Comparison of ENCODE assay signal across 27 cellular contexts in genomic region chr7:157743781-157744525, GRCh38.
"Had no signal": no experiment of that assay in that cellular context is flagged by ENCODE, and none has a peak within 500 bp of the region (broad histone marks: within the 10 kb centered on the region; RNA-seq: fewer than 3 reads in every experiment).

No MANE protein-coding gene starts in this region.

- H3K79me2 ChIP-seq: parathyroid adenoma had no signal

- H3K9ac ChIP-seq: parathyroid adenoma had no signal

- H3K9me3 ChIP-seq: left lung, lower lobe of right lung, neutrophil, right atrium auricular region, right lobe of liver, tibial nerve, uterus had no signal

- H3K27ac Mint-ChIP-seq: immature natural killer cell; naive thymus-derived CD8-positive, alpha-beta T cell; progenitor cell of endocrine pancreas; stimulated activated memory B cell treated with anti-CD40 and anti-IgM and Interleukin-4, amounts not matched to agents 10 μg/mL and 1 μg/mL and 100 μg/mL, for 72 hours; type B pancreatic cell had no signal

- H3K4me3 ChIP-seq: left lung, lower lobe of right lung, right atrium auricular region, right lobe of liver, smooth muscle cell, tibial nerve, uterus had no signal

- H2AFZ ChIP-seq: parathyroid adenoma had no signal

- H3K27me3 ChIP-seq: right atrium auricular region, right lobe of liver, tibial nerve, uterus had no signal

- H3K27ac ChIP-seq: left lung, lower lobe of right lung, neutrophil, parathyroid adenoma, right atrium auricular region, right lobe of liver, tibial nerve, uterus had no signal

- H3K27me3 Mint-ChIP-seq: stimulated activated memory B cell treated with anti-CD40 and anti-IgM and Interleukin-4, amounts not matched to agents 10 μg/mL and 1 μg/mL and 100 μg/mL, for 72 hours had no signal

- H3K9me3 Mint-ChIP-seq: immature natural killer cell; naive thymus-derived CD8-positive, alpha-beta T cell; stimulated activated memory B cell treated with anti-CD40 and anti-IgM and Interleukin-4, amounts not matched to agents 10 μg/mL and 1 μg/mL and 100 μg/mL, for 72 hours; stimulated activated naive CD8-positive, alpha-beta T cell treated with anti-CD3 and anti-CD28 coated beads, Interleukin-15, amount 100 ng/mL, for 72 hours; type B pancreatic cell had no signal

- H3K36me3 Mint-ChIP-seq: immature natural killer cell; naive thymus-derived CD8-positive, alpha-beta T cell; stimulated activated memory B cell treated with anti-CD40 and anti-IgM and Interleukin-4, amounts not matched to agents 10 μg/mL and 1 μg/mL and 100 μg/mL, for 72 hours; type B pancreatic cell had no signal

- DNase-seq: hypothalamus; immature natural killer cell; kidney; left colon; lower lobe of right lung; mammary epithelial cell; mesenchymal stem cell; occipital lobe; right lobe of liver; stimulated activated CD4-positive, alpha-beta T cell treated with anti-CD3 and anti-CD28 coated beads, Interleukin-1b, Interleukin-23, amount 100 ng/mL, for 48 hours; stimulated activated CD4-positive, alpha-beta T cell treated with anti-CD3 and anti-CD28 coated beads, Interleukin-2, amount 100 ng/mL, for 48 hours; stimulated activated CD4-positive, alpha-beta T cell treated with anti-CD3 and anti-CD28 coated beads, Interleukin-4, amount 100 ng/mL, for 4 hours; stimulated activated CD8-positive, alpha-beta memory T cell treated with anti-CD3 and anti-CD28 coated beads, Interleukin-4, amount 100 ng/mL, for 48 hours; stimulated activated naive CD4-positive, alpha-beta T cell treated with Interleukin-2 at 50 U/mL for 16 hours; stimulated activated naive CD8-positive, alpha-beta T cell treated with anti-CD3 and anti-CD28 coated beads, Interleukin-15, amount 100 ng/mL, for 72 hours; substantia nigra; uterus had no signal

- ATAC-seq: left colon; left lung; naive thymus-derived CD8-positive, alpha-beta T cell; stimulated activated memory B cell treated with anti-CD40 and anti-IgM and Interleukin-4, amounts not matched to agents 10 μg/mL and 1 μg/mL and 100 μg/mL, for 72 hours; stimulated activated naive CD8-positive, alpha-beta T cell treated with anti-CD3 and anti-CD28 coated beads, Interleukin-15, amount 100 ng/mL, for 72 hours had no signal

- H3K4me1 ChIP-seq: left lung, lower lobe of right lung, parathyroid adenoma, right atrium auricular region, right lobe of liver, uterus had no signal

- H3K4me3 Mint-ChIP-seq: immature natural killer cell; naive thymus-derived CD8-positive, alpha-beta T cell; stimulated activated memory B cell treated with anti-CD40 and anti-IgM and Interleukin-4, amounts not matched to agents 10 μg/mL and 1 μg/mL and 100 μg/mL, for 72 hours; stimulated activated naive CD8-positive, alpha-beta T cell treated with anti-CD3 and anti-CD28 coated beads, Interleukin-15, amount 100 ng/mL, for 72 hours; type B pancreatic cell had no signal

- H3K4me1 Mint-ChIP-seq: immature natural killer cell; stimulated activated memory B cell treated with anti-CD40 and anti-IgM and Interleukin-4, amounts not matched to agents 10 μg/mL and 1 μg/mL and 100 μg/mL, for 72 hours; stimulated activated naive CD8-positive, alpha-beta T cell treated with anti-CD3 and anti-CD28 coated beads, Interleukin-15, amount 100 ng/mL, for 72 hours had no signal

- H3K36me3 ChIP-seq: left lung, lower lobe of right lung, neutrophil, right atrium auricular region, right lobe of liver, tibial nerve, uterus had no signal

- H3K4me2 ChIP-seq: smooth muscle cell had no signal
